Comparison of ENCODE assay signal across 8 cellular contexts in genomic region chr19:55581145-55581827, GRCh38. TPM values are rescaled to one million over a fixed set of nuclear protein-coding genes. Genes with fewer than 3 reads are reported as not detected.
A peak's percentile ranks its signal among the peaks of the same experiment; 100 is the strongest.
DNase-seq lines count a peak whose midpoint lies in the region; ATAC-seq, FAIRE-seq and TF ChIP-seq lines count a peak whose summit lies in the region.

No MANE protein-coding gene starts in this region.

- H3K9me3 ChIP-seq in Peyer's patch (no peaks in the 10 kb centered on the region), pancreas (no peaks in the 10 kb centered on the region)

- DNase-seq in GM12891 (ENCODE audit: insufficient read length, low spot score): no peak
- DNase-seq in Peyer's patch: no peak
- peak; percentile 46 to 50 for DNase-seq in erythroblast (lab: John Stamatoyannopoulos, UW)
- peak in 1 of 6 donors; percentile 33 for DNase-seq in pancreas
- no peak for DNase-seq in medulla oblongata (ENCODE audit: extremely low spot score)
- DNase-seq in amniotic stem cell (lab: John Stamatoyannopoulos, UW): no peak
- DNase-seq in stimulated activated CD4-positive, alpha-beta T cell treated with anti-CD3 and anti-CD28 coated beads, Interleukin-1b, Interleukin-23, amount 100 ng/mL, for 48 hours: no peak

- H3K27me3 ChIP-seq in Peyer's patch: no peaks in the 10 kb centered on the region
- H3K27me3 ChIP-seq in pancreas: no peaks in the 10 kb centered on the region

- intact Hi-C loops in pancreas (cut with DNase I): no loop called here

- TF ChIP-seq CTCF in Peyer's patch (IDR thresholded peaks at IDR 0.05) (no peak), pancreas (IDR thresholded peaks at IDR 0.05) (no peak)

- H3K36me3 ChIP-seq in Peyer's patch (peaks cover 0 to 21% (median 0%) of the 10 kb centered on the region in 3 donors), pancreas (peaks cover 0 to 13% (median 0%) of the 10 kb centered on the region in 3 donors)

- peak overlapping the region; percentile 81 to 89 (median 84) for H3K27ac ChIP-seq in Peyer's patch
- H3K27ac ChIP-seq in pancreas: peak overlapping the region; percentile 76 to 84 (median 82)

- ATAC-seq in pancreas (peak; percentile 15 to 41 (median 28)), GM18867 (IDR thresholded peaks at IDR 0.05; ENCODE audit: unreplicated experiment) (no peak)

- peak overlapping the region; percentile 71 to 99 (median 76) for H3K4me3 ChIP-seq in Peyer's patch
- peak overlapping the region; percentile 74 to 80 (median 79) for H3K4me3 ChIP-seq in pancreas

- peak; percentile 72 for FAIRE-seq in GM12891 (lab: Jason Lieb, UNC)
- no peak for FAIRE-seq in pancreas (lab: Jason Lieb, UNC)

- H3K4me1 ChIP-seq in Peyer's patch (peaks cover 0 to 34% (median 8%) of the 10 kb centered on the region in 4 donors), pancreas (peaks cover 8 to 14% (median 11%) of the 10 kb centered on the region in 3 donors)

- no peak for TF ChIP-seq POLR2A in GM12891 (IDR thresholded peaks at IDR 0.05; ENCODE audit: low read depth, low read length)
- no peak for TF ChIP-seq POLR2A in Peyer's patch (IDR thresholded peaks at IDR 0.05)
- no peak for TF ChIP-seq POLR2A in erythroblast (IDR thresholded peaks at IDR 0.05; ENCODE audit: low read length)

- WGBS in pancreas, 2 donors: 5 to 11% methylated on average over 12 of the region's 12 CpGs

TF ChIP-seq in GM12891, 5 proteins besides CTCF, POLR2A, EP300 and RAD21:
- no peak for TF ChIP-seq TAF1 (IDR thresholded peaks at IDR 0.05; ENCODE audit: low read depth, low read length)

RNA-seq across cellular contexts. Expression of gene ZNF579, which starts 0.6 kb away (rescaled TPM):
- 4.4 TPM for polyA plus RNA-seq in GM12891 (2012; ENCODE audit: low read depth, missing spikeins)
- total RNA-seq in Peyer's patch (1 to 10 TPM in 3 of 4 donors, not detected in 1; 1.7 to 6.1 (median 3.1) TPM), pancreas (10 to 100 TPM in 1 of 6 donors, 1 to 10 TPM in 5; 6.5 to 12.7 (median 9.2) TPM)
- 10 to 100 TPM; 11.6 to 16.1 TPM for polyA plus RNA-seq in pancreas

RNA-seq across cellular contexts. Expression of gene FIZ1, which starts 18.0 kb away (rescaled TPM):
- 6.5 TPM for polyA plus RNA-seq in GM12891 (2012; ENCODE audit: low read depth, missing spikeins)
- 10 to 100 TPM in 3 of 4 donors, 1 to 10 TPM in 1; 6.0 to 14.9 (median 12.0) TPM for total RNA-seq in Peyer's patch
- total RNA-seq in pancreas: 10 to 100 TPM in 2 of 6 donors, 1 to 10 TPM in 4; 6.8 to 12.1 (median 8.9) TPM
- 10 to 100 TPM; 12.6 TPM for polyA plus RNA-seq in pancreas

RNA-seq across cellular contexts. Expression of gene ZNF524, which starts 18.8 kb away (rescaled TPM):
- polyA plus RNA-seq in GM12891 (2012; ENCODE audit: low read depth, missing spikeins): 8.1 TPM
- 10 to 100 TPM; 30.3 to 45.2 (median 44.4) TPM for total RNA-seq in Peyer's patch
- 10 to 100 TPM; 17.1 to 37.0 (median 33.1) TPM for total RNA-seq in pancreas
- polyA plus RNA-seq in pancreas: 10 to 100 TPM; 26.7 to 79.4 TPM

RNA-seq across cellular contexts. Expression of gene ZNF865, which starts 24.2 kb away (rescaled TPM):
- 4.6 TPM for polyA plus RNA-seq in GM12891 (2012; ENCODE audit: low read depth, missing spikeins)
- 10 to 100 TPM in 3 of 4 donors, 1 to 10 TPM in 1; 8.6 to 18.9 (median 14.3) TPM for total RNA-seq in Peyer's patch
- 1 to 10 TPM; 6.6 to 9.0 (median 7.8) TPM for total RNA-seq in pancreas
- polyA plus RNA-seq in pancreas: 1 to 10 TPM; 5.7 to 9.7 TPM

RNA-seq across cellular contexts. Expression of gene SBK3, which starts 35.9 kb away (rescaled TPM):
- not detected for polyA plus RNA-seq in GM12891 (2012; ENCODE audit: low read depth, missing spikeins)
- total RNA-seq in Peyer's patch: 1 to 10 TPM in 1 of 4 donors, not detected in 3; 1.0 TPM
- total RNA-seq in pancreas: under 1 TPM in 2 of 6 donors, not detected in 4; 0.19 to 0.28 TPM
- polyA plus RNA-seq in pancreas: under 1 TPM; 0.11 to 0.16 TPM

Comparison
In these comparisons a context has a peak if more than half of its experiments do, and no peak if none do; other contexts are left out.
1. DNase-seq: peak in erythroblast (2 of 2); none in GM12891 (single experiment), Peyer's patch (0 of 3), medulla oblongata (single experiment), amniotic stem cell (single experiment) and stimulated activated CD4-positive, alpha-beta T cell treated with anti-CD3 and anti-CD28 coated beads, Interleukin-1b, Interleukin-23, amount 100 ng/mL, for 48 hours (single experiment).